Comparison of ENCODE assay signal across 8 cellular contexts in the genomic region with DNA sequence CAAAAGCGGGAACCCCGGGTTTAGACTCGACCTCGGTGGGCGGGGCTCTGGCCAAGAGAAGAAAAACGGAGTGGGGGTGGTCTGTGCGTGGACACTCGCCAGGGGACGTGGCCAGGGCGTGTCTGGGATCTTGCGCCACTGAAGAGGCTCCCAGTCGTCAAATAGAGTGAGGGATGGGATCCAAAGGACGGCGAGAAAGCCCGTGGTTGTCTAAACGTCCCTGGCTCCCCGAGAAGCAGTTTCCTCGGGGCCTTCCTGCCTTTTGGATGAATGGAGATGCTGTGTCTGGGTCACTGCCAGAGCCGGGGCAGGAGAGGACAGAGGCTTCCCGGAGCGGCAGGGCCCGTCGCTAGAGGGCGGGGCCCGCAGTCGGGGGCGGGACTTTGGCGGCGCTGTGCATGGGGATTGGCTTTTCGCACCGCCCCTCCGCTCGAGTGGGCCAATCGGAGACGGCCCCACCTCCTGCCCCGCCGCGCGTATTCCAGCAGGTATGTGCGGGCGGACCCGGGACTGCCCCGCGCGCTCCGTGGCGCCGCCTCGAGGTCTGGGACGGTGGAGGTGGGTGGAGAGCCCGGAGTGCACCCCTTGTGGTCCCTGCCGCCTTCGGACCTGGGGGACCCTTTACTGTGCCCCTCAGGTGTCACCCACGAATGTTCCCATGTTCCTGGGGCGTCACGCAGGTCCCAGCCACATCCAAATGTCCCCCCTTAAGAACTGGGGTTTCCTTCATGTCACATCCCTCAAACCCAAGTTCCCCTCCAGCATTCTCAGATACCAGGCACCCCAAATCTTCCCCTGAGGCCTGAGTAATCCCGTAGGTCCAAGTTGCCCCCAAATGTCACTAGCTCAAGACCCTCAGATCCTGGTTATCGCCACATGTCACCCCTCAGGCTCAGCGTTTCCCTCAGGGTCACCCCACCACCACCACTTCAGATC.
A peak's percentile ranks its signal among the peaks of the same experiment; 100 is the strongest.
DNase-seq lines count a peak whose midpoint lies in the region; ATAC-seq and TF ChIP-seq lines count a peak whose summit lies in the region.

No MANE protein-coding gene starts in this region.

- TF ChIP-seq CTCF in GM12874 (IDR thresholded peaks at IDR 0.05; ENCODE audit: insufficient read depth, low read depth, low read length), result peak; percentile 61; the same call in 1 of the 2 replicates
- peak; percentile 59 for TF ChIP-seq CTCF in brain microvascular endothelial cell (IDR thresholded peaks at IDR 0.05; ENCODE audit: low read depth, low read length, missing control alignments)

- H3K27me3 ChIP-seq in brain microvascular endothelial cell (replicated peaks), result no peaks in the 10 kb centered on the region

- peak overlapping the region; percentile 36 for H3K27ac ChIP-seq in brain microvascular endothelial cell
- peak overlapping the region in 20 of 21 experiments; percentile 4 to 100 (median 73) for H3K27ac ChIP-seq in skin epidermis

- peak; percentile 86 for ATAC-seq in HG02678 (IDR thresholded peaks at IDR 0.05; ENCODE audit: unreplicated experiment)

- H3K4me3 ChIP-seq in brain microvascular endothelial cell (ENCODE audit: low read depth, low read length), result no peak overlapping the region
- H3K4me3 ChIP-seq in iPS-18c (ENCODE audit: insufficient read depth, low read depth, low read length), result peak overlapping the region; percentile 34
- peak overlapping the region in 4 of 7 experiments; percentile 5 to 20 (median 14) for H3K4me3 ChIP-seq in skin epidermis

- in situ Hi-C loops in brain microvascular endothelial cell (cut with HindIII; ENCODE audit: low pct_ligation_motif_present, low sequenced_read_pairs), result no loop called here

- no peaks in the 10 kb centered on the region for H3K9me3 ChIP-seq in iPS-18c (ENCODE audit: control insufficient read depth, insufficient read depth, low read length)

- peaks cover 49% of the 10 kb centered on the region for H3K36me3 ChIP-seq in brain microvascular endothelial cell (replicated peaks)

- DNase-seq in NCI-H1694 treated with DMSO at 0.1 percent for 48 hours (lab: John Stamatoyannopoulos, UW) (peak; percentile 66), UCSD-AML1 (lab: John Stamatoyannopoulos, UW; ENCODE audit: unreplicated experiment) (peak; percentile 90), brain microvascular endothelial cell (peak; percentile 81), KG1 (lab: John Stamatoyannopoulos, UW) (no peak)
